14 cellular contexts compared by ENCODE assay signal in genomic region chr6:16736856-16737255, GRCh38. TPM values are rescaled to one million over a fixed set of nuclear protein-coding genes. Genes with fewer than 3 reads are reported as not detected.
DNase-seq lines count a peak whose midpoint lies in the region; ATAC-seq and TF ChIP-seq lines count a peak whose summit lies in the region.
"Had no signal": no experiment of that assay in that cellular context is flagged by ENCODE, and none has a peak within 500 bp of the region (broad histone marks: within the 10 kb centered on the region; RNA-seq: fewer than 3 reads in every experiment).

No MANE protein-coding gene starts in this region.

- peaks cover 15 to 28% of the 10 kb centered on the region in 2 donors for H3K4me1 Mint-ChIP-seq in stimulated activated naive B cell treated with anti-CD40 and anti-IgM and Interleukin-4, amounts not matched to agents 10 μg/mL and 1 μg/mL and 100 μg/mL, for 72 hours

- WGBS in hepatocyte (ENCODE audit: low lambda C conversion rate, missing lambda C conversion rate) = 62% methylated on average over 4 of the region's 4 CpGs

- DNase-seq in SK-N-MC (ENCODE audit: low read depth, low spot score) = no peak
- no peak for DNase-seq in hepatocyte (ENCODE audit: low spot score)
- no peak for DNase-seq in anterior cingulate cortex (lab: John Stamatoyannopoulos, UW)
- no peak for DNase-seq in stimulated activated naive B cell treated with anti-CD40 and anti-IgM and Interleukin-4, amounts not matched to agents 10 μg/mL and 1 μg/mL and 100 μg/mL, for 72 hours
- no peak for DNase-seq in SKM-1 (lab: John Stamatoyannopoulos, UW; ENCODE audit: unreplicated experiment)
- DNase-seq: activated CD4-positive, alpha-beta T cell treated with anti-CD3 and anti-CD28 coated beads, Interleukin-2, amount 50 U/mL, for 48 hours; activated effector memory CD4-positive, alpha-beta T cell treated with anti-CD3 and anti-CD28 coated beads, Interleukin-2, amount 50 U/mL, for 16 hours; COR-L47; NCI-H1436 treated with DMSO at 0.1 percent for 48 hours; T1000 had no signal

- H3K9me2 ChIP-seq in hepatocyte (replicated peaks; ENCODE audit: insufficient read depth) = no peaks in the 10 kb centered on the region

- no peak overlapping the region for H2AFZ ChIP-seq in hepatocyte

- H3K9ac ChIP-seq in HUES6 (ENCODE audit: low read length) (no peak overlapping the region), SK-N-MC (ENCODE audit: insufficient read length) (no peak overlapping the region)

- H4K20me1 ChIP-seq in hepatocyte (ENCODE audit: insufficient read depth, poor library complexity, severe bottlenecking) = no peaks in the 10 kb centered on the region

- H3K36me3 ChIP-seq in HUES6 (ENCODE audit: control insufficient read depth, insufficient read depth, low read length) (no peaks in the 10 kb centered on the region), SK-N-MC (ENCODE audit: insufficient read depth, low read length) (no peaks in the 10 kb centered on the region), hepatocyte (replicated peaks; ENCODE audit: insufficient read depth, low read depth) (no peaks in the 10 kb centered on the region)

- no peak for TF ChIP-seq CTCF in hepatocyte (IDR thresholded peaks at IDR 0.05; ENCODE audit: poor library complexity)

- no peak for ATAC-seq in stimulated activated naive B cell treated with anti-CD40 and anti-IgM and Interleukin-4, amounts not matched to agents 10 μg/mL and 1 μg/mL and 100 μg/mL, for 72 hours (replicated peaks)
- ATAC-seq in GM21390 (IDR thresholded peaks at IDR 0.05; ENCODE audit: unreplicated experiment) = no peak
- ATAC-seq: K562 had no signal

- H3K4me2 ChIP-seq in hepatocyte = peak overlapping the region; percentile 47

- H3K9me3 ChIP-seq in HUES6 (ENCODE audit: control insufficient read depth, insufficient read depth, low read depth, low read length) (no peaks in the 10 kb centered on the region), SK-N-MC (ENCODE audit: low read depth, low read length) (no peaks in the 10 kb centered on the region), hepatocyte (ENCODE audit: low read depth) (no peaks in the 10 kb centered on the region)

- peaks cover 42 to 58% of the 10 kb centered on the region in 2 donors for H3K36me3 Mint-ChIP-seq in stimulated activated naive B cell treated with anti-CD40 and anti-IgM and Interleukin-4, amounts not matched to agents 10 μg/mL and 1 μg/mL and 100 μg/mL, for 72 hours

- H3K4me3 Mint-ChIP-seq in stimulated activated naive B cell treated with anti-CD40 and anti-IgM and Interleukin-4, amounts not matched to agents 10 μg/mL and 1 μg/mL and 100 μg/mL, for 72 hours = no peak overlapping the region

- H3K27ac Mint-ChIP-seq in stimulated activated naive B cell treated with anti-CD40 and anti-IgM and Interleukin-4, amounts not matched to agents 10 μg/mL and 1 μg/mL and 100 μg/mL, for 72 hours = no peak overlapping the region

- no peaks in the 10 kb centered on the region for H3K27me3 Mint-ChIP-seq in stimulated activated naive B cell treated with anti-CD40 and anti-IgM and Interleukin-4, amounts not matched to agents 10 μg/mL and 1 μg/mL and 100 μg/mL, for 72 hours

- H3K4me1 ChIP-seq in HUES6 (ENCODE audit: control insufficient read depth, insufficient read depth, low read length) = peaks cover 18% of the 10 kb centered on the region
- peaks cover 29% of the 10 kb centered on the region for H3K4me1 ChIP-seq in hepatocyte (ENCODE audit: insufficient read depth)

- H3K9me3 Mint-ChIP-seq in stimulated activated naive B cell treated with anti-CD40 and anti-IgM and Interleukin-4, amounts not matched to agents 10 μg/mL and 1 μg/mL and 100 μg/mL, for 72 hours = no peaks in the 10 kb centered on the region

- H3K79me2 ChIP-seq in hepatocyte = peaks cover 72% of the 10 kb centered on the region

- H3K4me3 ChIP-seq in HUES6 (ENCODE audit: low read depth, low read length) (no peak overlapping the region), SK-N-MC (peak overlapping the region; percentile 34; the same call in 1 of the 2 replicates), hepatocyte (no peak overlapping the region), skin epidermis (no peak overlapping the region)
- H3K4me3 ChIP-seq: K562 had no signal

- H3K27ac ChIP-seq in HUES6 (ENCODE audit: low read depth, low read length) = peak overlapping the region; percentile 51; the same call in 1 of the 2 replicates
- H3K27ac ChIP-seq in SK-N-MC = no peak overlapping the region
- H3K27ac ChIP-seq in hepatocyte = peak overlapping the region; percentile 51
- H3K27ac ChIP-seq in skin epidermis = peak overlapping the region in 11 of 21 experiments; percentile 8 to 81 (median 40)

- H3K27me3 ChIP-seq in HUES6 (ENCODE audit: control insufficient read depth, insufficient read depth, low read length) (no peaks in the 10 kb centered on the region), hepatocyte (no peaks in the 10 kb centered on the region)

RNA-seq across cellular contexts. Expression of gene ATXN1, which starts 24.4 kb away (rescaled TPM):
- 28.7 and 32.6 TPM in 2 replicates for total RNA-seq in hepatocyte
- 14.7 and 16.3 TPM in 2 replicates for polyA plus RNA-seq in hepatocyte
